8 cellular contexts compared by ENCODE assay signal in the genomic region with DNA sequence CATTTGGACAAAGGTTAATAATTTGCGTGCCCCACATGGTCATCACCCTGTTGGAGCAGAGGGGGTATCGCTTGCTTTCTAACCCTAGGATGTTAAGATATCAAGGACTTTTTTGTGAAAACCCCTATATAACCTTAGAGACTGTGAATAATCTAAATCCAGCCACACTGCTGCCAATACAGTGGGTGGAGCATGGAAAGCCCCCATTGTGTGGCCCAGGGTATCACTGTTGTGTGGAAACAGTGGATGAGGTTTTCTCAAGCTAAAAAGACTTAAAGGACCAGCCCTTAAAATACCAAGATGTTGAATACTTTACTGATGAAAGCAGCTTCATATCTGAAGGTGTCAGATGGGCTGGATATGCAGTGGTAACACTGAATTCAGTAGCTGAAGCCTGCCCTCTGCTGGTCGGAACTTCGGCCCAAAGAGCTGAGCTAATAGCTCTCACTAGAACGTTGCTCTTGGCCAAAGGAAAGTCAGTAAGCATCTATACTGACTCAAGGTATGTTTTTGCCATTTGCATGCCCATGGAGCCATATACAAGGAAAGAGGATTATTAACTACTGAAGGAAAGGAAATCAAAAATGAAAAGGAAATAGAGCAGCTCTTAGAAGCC.
A peak's percentile ranks its signal among the peaks of the same experiment; 100 is the strongest.
DNase-seq lines count a peak whose midpoint lies in the region; ATAC-seq and TF ChIP-seq lines count a peak whose summit lies in the region.

No MANE protein-coding gene starts in this region.

- intact Hi-C loops in esophagus muscularis mucosa (cut with DNase I) = no loop called here
- intact Hi-C loops in CD4-positive, alpha-beta T cell (cut with DNase I, micrococcal nuclease) = no loop called here

- no peaks in the 10 kb centered on the region for H3K36me3 Mint-ChIP-seq in CD4-positive, alpha-beta T cell (ENCODE audit: low read depth)

- 9% methylated on average over 4 of the region's 5 CpGs for WGBS in SK-N-SH (ENCODE audit: low lambda C conversion rate)
- 40% methylated on average over 5 of the region's 5 CpGs for WGBS in esophagus muscularis mucosa

- peaks cover 16% of the 10 kb centered on the region for H3K9me3 Mint-ChIP-seq in CD4-positive, alpha-beta T cell

- CTCF ChIA-PET in SK-N-SH (lab: Yijun Ruan, JAX) = interaction anchor here (0.7 to 5.1 kb wide), 17 partner anchors 8 to 513 kb away, joined by 3 to 52 read pairs (median 3); no protein-coding TSS in a partner anchor
- CTCF ChIA-PET in CD4-positive, alpha-beta T cell (lab: Charles Lee) = no interaction called here

- H3K4me2 ChIP-seq in SK-N-SH (no peak overlapping the region), neural cell (ENCODE audit: low read length) (no peak overlapping the region)

- TF ChIP-seq EP300 in Ishikawa (IDR thresholded peaks at IDR 0.05; ENCODE audit: borderline replicate concordance) = no peak
- TF ChIP-seq EP300 in SK-N-SH (IDR thresholded peaks at IDR 0.05; ENCODE audit: borderline replicate concordance in 1 of 2, low read depth in 1 of 2, low read length in 1 of 2) = no peak
- no peak for TF ChIP-seq EP300 in esophagus muscularis mucosa (IDR thresholded peaks at IDR 0.05)
- no peak for TF ChIP-seq EP300 in neural cell (conservative IDR thresholded peaks at IDR 0.05; ENCODE audit: poor library complexity, severe bottlenecking)

- H3K79me2 ChIP-seq in SK-N-SH (ENCODE audit: insufficient read depth) (no peaks in the 10 kb centered on the region), neural cell (replicated peaks; ENCODE audit: insufficient read depth, low read length) (no peaks in the 10 kb centered on the region)

- no peaks in the 10 kb centered on the region for H3K27me3 Mint-ChIP-seq in CD4-positive, alpha-beta T cell

- no peaks in the 10 kb centered on the region for H3K4me1 Mint-ChIP-seq in CD4-positive, alpha-beta T cell (ENCODE audit: low read depth)

- peak; percentile 77 for TF ChIP-seq CTCF in GM12872 (IDR thresholded peaks at IDR 0.05; ENCODE audit: insufficient read depth, low read depth, low read length)
- TF ChIP-seq CTCF in SK-N-SH (IDR thresholded peaks at IDR 0.05) = peak; percentile 78
- TF ChIP-seq CTCF in esophagus muscularis mucosa (IDR thresholded peaks at IDR 0.05) = peak; percentile 29 to 43 (median 41)
- peak; percentile 44 for TF ChIP-seq CTCF in neural cell (IDR thresholded peaks at IDR 0.05; ENCODE audit: poor library complexity, severe bottlenecking)
- TF ChIP-seq CTCF in CD4-positive, alpha-beta T cell (IDR thresholded peaks at IDR 0.05) = no peak

- H3K27ac Mint-ChIP-seq in CD4-positive, alpha-beta T cell = no peak overlapping the region

- H2AFZ ChIP-seq in SK-N-SH (ENCODE audit: low read depth) = no peak overlapping the region
- H2AFZ ChIP-seq in neural cell (ENCODE audit: low read depth, low read length) = no peak overlapping the region

- H3K4me3 ChIP-seq in SK-N-SH (ENCODE audit: low read depth in 2 of 2, low read length in 1 of 2) = no peak overlapping the region
- H3K4me3 ChIP-seq in esophagus muscularis mucosa = no peak overlapping the region
- H3K4me3 ChIP-seq in neural cell (ENCODE audit: low read length) = no peak overlapping the region

- H3K27me3 ChIP-seq in SK-N-SH (ENCODE audit: insufficient read depth) = no peaks in the 10 kb centered on the region
- no peaks in the 10 kb centered on the region for H3K27me3 ChIP-seq in esophagus muscularis mucosa
- H3K27me3 ChIP-seq in neural cell (ENCODE audit: insufficient read depth, low read depth, low read length) = no peaks in the 10 kb centered on the region
- no peaks in the 10 kb centered on the region for H3K27me3 ChIP-seq in CD4-positive, alpha-beta T cell (ENCODE audit: control insufficient read depth, insufficient read depth, low read length)

- H3K4me1 ChIP-seq in SK-N-SH (ENCODE audit: control insufficient read depth in 1 of 2, insufficient read depth in 2 of 2, low read depth in 1 of 2, low read length in 1 of 2) = no peaks in the 10 kb centered on the region
- no peaks in the 10 kb centered on the region for H3K4me1 ChIP-seq in esophagus muscularis mucosa

- TF ChIP-seq RAD21 in Ishikawa (IDR thresholded peaks at IDR 0.05; ENCODE audit: low read depth) (peak; percentile 72), SK-N-SH (IDR thresholded peaks at IDR 0.05; ENCODE audit: low read length) (peak; percentile 81), neural cell (conservative IDR thresholded peaks at IDR 0.05) (peak; percentile 39)

- H4K20me1 ChIP-seq in SK-N-SH (ENCODE audit: insufficient read depth) = no peaks in the 10 kb centered on the region
- H4K20me1 ChIP-seq in neural cell (ENCODE audit: insufficient read depth) = no peaks in the 10 kb centered on the region

- H3K4me3 Mint-ChIP-seq in CD4-positive, alpha-beta T cell = no peak overlapping the region

- H3K9ac ChIP-seq in SK-N-SH (no peak overlapping the region), neural cell (ENCODE audit: low read length) (no peak overlapping the region)

- DNase-seq in ACHN = peak; percentile 57
- DNase-seq in SK-N-SH = no peak
- no peak for DNase-seq in esophagus muscularis mucosa (ENCODE audit: extremely low spot score)
- no peak for DNase-seq in CD4-positive, alpha-beta T cell

- H3K9me3 ChIP-seq in SK-N-SH (no peaks in the 10 kb centered on the region), esophagus muscularis mucosa (no peaks in the 10 kb centered on the region), neural cell (ENCODE audit: low read length) (no peaks in the 10 kb centered on the region)
- H3K9me3 ChIP-seq in CD4-positive, alpha-beta T cell (ENCODE audit: control insufficient read depth, low read length) = no peaks in the 10 kb centered on the region

- H3K27ac ChIP-seq in SK-N-SH (ENCODE audit: low read depth in 2 of 2, low read length in 1 of 2) (no peak overlapping the region), esophagus muscularis mucosa (replicated peaks in 1 of 4) (no peak overlapping the region), neural cell (ENCODE audit: low read length) (no peak overlapping the region)
- no peak overlapping the region for H3K27ac ChIP-seq in CD4-positive, alpha-beta T cell (ENCODE audit: low read depth, low read length)

- in situ Hi-C loops in ACHN (cut with HindIII; ENCODE audit: low pct_ligation_motif_present, low pct_unique_long_range_greater_than_20kb, low sequenced_read_pairs) = no loop called here

- H3K9me2 ChIP-seq in SK-N-SH (no peaks in the 10 kb centered on the region), neural cell (ENCODE audit: insufficient read depth, low read length) (no peaks in the 10 kb centered on the region)

- H3F3A ChIP-seq in SK-N-SH (replicated peaks; ENCODE audit: insufficient read depth) = no peaks in the 10 kb centered on the region
- H3F3A ChIP-seq in neural cell (ENCODE audit: insufficient read depth, low read length, poor library complexity, severe bottlenecking) = no peaks in the 10 kb centered on the region

- POLR2A ChIA-PET in SK-N-SH (lab: Yijun Ruan, JAX) = no interaction called here
- POLR2A ChIA-PET in CD4-positive, alpha-beta T cell (lab: Charles Lee) = no interaction called here

- no peaks in the 10 kb centered on the region for H3K36me3 ChIP-seq in SK-N-SH (replicated peaks in 1 of 2; ENCODE audit: control insufficient read depth in 1 of 2, insufficient read depth in 2 of 2, low read length in 1 of 2)
- no peaks in the 10 kb centered on the region for H3K36me3 ChIP-seq in esophagus muscularis mucosa
- no peaks in the 10 kb centered on the region for H3K36me3 ChIP-seq in neural cell (ENCODE audit: insufficient read depth, low read length)

- ATAC-seq in GM18519 (IDR thresholded peaks at IDR 0.05; ENCODE audit: low FRiP score, unreplicated experiment) = no peak
- no peak for ATAC-seq in CD4-positive, alpha-beta T cell (ENCODE audit: poor library complexity)

- no peak for TF ChIP-seq POLR2A in esophagus muscularis mucosa (IDR thresholded peaks at IDR 0.05; ENCODE audit: low read depth)

TF ChIP-seq in Ishikawa, 13 proteins besides CTCF, POLR2A, EP300 and RAD21 (continues in another document):
- TF ChIP-seq, protein P1, sequence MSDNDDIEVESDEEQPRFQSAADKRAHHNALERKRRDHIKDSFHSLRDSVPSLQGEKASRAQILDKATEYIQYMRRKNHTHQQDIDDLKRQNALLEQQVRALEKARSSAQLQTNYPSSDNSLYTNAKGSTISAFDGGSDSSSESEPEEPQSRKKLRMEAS (IDR thresholded peaks at IDR 0.05) = no peak
- no peak for TF ChIP-seq CREB1 (IDR thresholded peaks at IDR 0.05; ENCODE audit: low read depth)
- TF ChIP-seq CEBPB (IDR thresholded peaks at IDR 0.05) = no peak
- no peak for TF ChIP-seq FOXM1 (IDR thresholded peaks at IDR 0.05; ENCODE audit: borderline replicate concordance, low read depth)
- no peak for TF ChIP-seq EGR1 (IDR thresholded peaks at IDR 0.05)
- no peak for TF ChIP-seq NFIC (IDR thresholded peaks at IDR 0.05)

TF ChIP-seq in SK-N-SH, 30 proteins besides CTCF, POLR2A, EP300 and RAD21:
- TF ChIP-seq SMC3 (IDR thresholded peaks at IDR 0.05; ENCODE audit: low read depth, low read length) = peak; percentile 91
- TF ChIP-seq, protein P2, sequence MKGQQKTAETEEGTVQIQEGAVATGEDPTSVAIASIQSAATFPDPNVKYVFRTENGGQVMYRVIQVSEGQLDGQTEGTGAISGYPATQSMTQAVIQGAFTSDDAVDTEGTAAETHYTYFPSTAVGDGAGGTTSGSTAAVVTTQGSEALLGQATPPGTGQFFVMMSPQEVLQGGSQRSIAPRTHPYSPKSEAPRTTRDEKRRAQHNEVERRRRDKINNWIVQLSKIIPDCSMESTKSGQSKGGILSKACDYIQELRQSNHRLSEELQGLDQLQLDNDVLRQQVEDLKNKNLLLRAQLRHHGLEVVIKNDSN (IDR thresholded peaks at IDR 0.05; ENCODE audit: borderline replicate concordance, low read depth) = no peak
TF ChIP-seq in SK-N-SH: peak in this region for 1.
